In the genomic region with DNA sequence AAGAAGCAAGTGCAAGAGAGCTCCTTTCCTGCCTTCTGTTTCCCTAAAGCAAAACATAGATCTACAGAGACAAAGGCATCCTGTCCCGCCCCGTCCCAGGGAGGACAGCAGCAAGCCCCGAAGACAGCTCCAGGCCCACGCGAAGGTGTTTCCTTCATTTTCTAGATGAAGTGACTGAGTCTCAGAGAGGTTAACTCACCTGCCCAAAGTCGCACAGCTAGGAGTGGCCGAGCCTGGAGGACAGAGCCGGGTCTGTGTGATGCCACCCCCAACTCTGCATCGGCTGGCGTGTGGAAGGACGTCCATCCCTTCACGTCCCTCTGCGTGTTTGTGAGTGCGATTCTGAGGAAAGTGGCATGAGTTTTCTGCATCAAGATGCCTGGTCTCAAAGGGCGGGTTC, we compare ENCODE assay signal across 27 cellular contexts.
A peak's percentile ranks its signal among the peaks of the same experiment; 100 is the strongest.
DNase-seq lines count a peak whose midpoint lies in the region; ATAC-seq, FAIRE-seq and TF ChIP-seq lines count a peak whose summit lies in the region.
"Had no signal": no experiment of that assay in that cellular context is flagged by ENCODE, and none has a peak within 500 bp of the region (broad histone marks: within the 10 kb centered on the region; RNA-seq: fewer than 3 reads in every experiment).

No MANE protein-coding gene starts in this region.

- H3K36me3 Mint-ChIP-seq in activated CD4-positive, alpha-beta T cell treated with anti-CD3 and anti-CD28 coated beads for 36 hours (ENCODE audit: low read depth), result peaks cover 40% of the 10 kb centered on the region

- H3K9me3 ChIP-seq in kidney (ENCODE audit: control insufficient read depth in 1 of 2, low read length in 2 of 2), result peaks cover 0 to 7% of the 10 kb centered on the region in 2 donors
- H3K9me3 ChIP-seq: pancreas had no signal

- no peak overlapping the region for H3K4me3 ChIP-seq in kidney (ENCODE audit: low read length in 2 of 2)
- H3K4me3 ChIP-seq: HAP-1, pancreas, SJCRH30, transverse colon had no signal

- peak; percentile 32 for DNase-seq in activated CD4-positive, alpha-beta T cell treated with anti-CD3 and anti-CD28 coated beads for 48 hours
- no peak for DNase-seq in activated CD4-positive, alpha-beta T cell treated with anti-CD3 and anti-CD28 coated beads for 36 hours
- peak; percentile 28 for DNase-seq in stimulated activated CD4-positive, alpha-beta T cell treated with anti-CD3 and anti-CD28 coated beads, Interleukin-4, amount 100 ng/mL, for 1 hour
- no peak for DNase-seq in stimulated activated CD4-positive, alpha-beta T cell treated with anti-CD3 and anti-CD28 coated beads, Interleukin-1b, Interleukin-23, amount 100 ng/mL, for 48 hours
- peak; percentile 30 for DNase-seq in kidney
- no peak for DNase-seq in hypothalamus (lab: John Stamatoyannopoulos, UW)
- DNase-seq in GF-D8 (lab: John Stamatoyannopoulos, UW), result no peak
- DNase-seq: 8988T; activated CD4-positive, alpha-beta T cell treated with anti-CD3 and anti-CD28 coated beads, Interleukin-2, amount 50 U/mL, for 1 hour; activated T-cell treated with anti-CD3 and anti-CD28 coated beads for 4 hours; AML-193; CD8-positive, alpha-beta T cell; cerebellar nuclear complex; DMS 273 treated with DMSO at 0.1 percent for 48 hours; naive B cell; NCI-H1048; NCI-H187 treated with DMSO at 0.1 percent for 48 hours; NCI-H69; pancreas; stimulated activated CD8-positive, alpha-beta memory T cell treated with anti-CD3 and anti-CD28 coated beads, Interleukin-4, amount 100 ng/mL, for 48 hours; T-helper 1 cell; transverse colon had no signal

- H3K9me3 Mint-ChIP-seq in activated CD4-positive, alpha-beta T cell treated with anti-CD3 and anti-CD28 coated beads for 36 hours (ENCODE audit: low read depth), result peaks cover 17% of the 10 kb centered on the region

- no peaks in the 10 kb centered on the region for H3K27me3 Mint-ChIP-seq in activated CD4-positive, alpha-beta T cell treated with anti-CD3 and anti-CD28 coated beads for 36 hours
- H3K27me3 Mint-ChIP-seq: memory B cell, naive B cell had no signal

- H3K36me3 ChIP-seq in kidney (ENCODE audit: control insufficient read depth in 1 of 2, insufficient read depth in 2 of 2, low read length in 2 of 2), result no peaks in the 10 kb centered on the region
- H3K36me3 ChIP-seq: HAP-1, pancreas, transverse colon had no signal

- H3K4me1 Mint-ChIP-seq in activated CD4-positive, alpha-beta T cell treated with anti-CD3 and anti-CD28 coated beads for 36 hours, result peaks cover 4% of the 10 kb centered on the region

- H3K27ac ChIP-seq in kidney (ENCODE audit: low read depth in 2 of 2, low read length in 2 of 2), result no peak overlapping the region
- H3K27ac ChIP-seq: pancreas, SJCRH30, transverse colon had no signal

- ATAC-seq in activated CD4-positive, alpha-beta T cell treated with anti-CD3 and anti-CD28 coated beads for 36 hours, result no peak
- ATAC-seq in GM21447 (IDR thresholded peaks at IDR 0.05; ENCODE audit: unreplicated experiment), result no peak
- ATAC-seq: CD8-positive, alpha-beta T cell; pancreas had no signal

- H3K9ac ChIP-seq in kidney (ENCODE audit: low read length in 2 of 2), result no peak overlapping the region

- CTCF ChIA-PET in activated CD4-positive, alpha-beta T cell treated with anti-CD3 and anti-CD28 coated beads for 36 hours (lab: Charles Lee), result interaction anchor here (0.6 to 0.9 kb wide), 3 partner anchors 8 to 229 kb away, joined by 3 to 5 read pairs (median 3); no protein-coding TSS in a partner anchor

- H3K4me3 Mint-ChIP-seq in activated CD4-positive, alpha-beta T cell treated with anti-CD3 and anti-CD28 coated beads for 36 hours, result no peak overlapping the region
- H3K4me3 Mint-ChIP-seq: CD8-positive, alpha-beta T cell; memory B cell had no signal

- H3K27ac Mint-ChIP-seq in activated CD4-positive, alpha-beta T cell treated with anti-CD3 and anti-CD28 coated beads for 36 hours, result no peak overlapping the region
- H3K27ac Mint-ChIP-seq: CD8-positive, alpha-beta T cell; memory B cell; naive B cell had no signal

- intact Hi-C loops in activated CD4-positive, alpha-beta T cell treated with anti-CD3 and anti-CD28 coated beads for 36 hours (cut with DNase I, micrococcal nuclease), result no loop called here
- intact Hi-C loops in kidney (cut with DNase I), result no loop called here

- TF ChIP-seq CTCF in kidney (IDR thresholded peaks at IDR 0.05; ENCODE audit: borderline replicate concordance, extremely low read depth, insufficient read depth), result no peak

- POLR2A ChIA-PET in activated CD4-positive, alpha-beta T cell treated with anti-CD3 and anti-CD28 coated beads for 36 hours (lab: Charles Lee), result no interaction called here

- no peaks in the 10 kb centered on the region for H3K4me1 ChIP-seq in kidney (ENCODE audit: control insufficient read depth in 1 of 2, insufficient read depth in 1 of 2, low read depth in 1 of 2, low read length in 2 of 2)
- H3K4me1 ChIP-seq: HAP-1, pancreas, transverse colon had no signal

- no peak for FAIRE-seq in kidney (lab: Jason Lieb, UNC)
- FAIRE-seq: pancreas, RCC 7860 had no signal

Comparison
In these comparisons a context has a peak if more than half of its experiments do, and no peak if none do; other contexts are left out.
1. DNase-seq: peak in activated CD4-positive, alpha-beta T cell treated with anti-CD3 and anti-CD28 coated beads for 48 hours (single experiment), stimulated activated CD4-positive, alpha-beta T cell treated with anti-CD3 and anti-CD28 coated beads, Interleukin-4, amount 100 ng/mL, for 1 hour (single experiment) and kidney (single experiment); none in activated CD4-positive, alpha-beta T cell treated with anti-CD3 and anti-CD28 coated beads for 36 hours (single experiment), stimulated activated CD4-positive, alpha-beta T cell treated with anti-CD3 and anti-CD28 coated beads, Interleukin-1b, Interleukin-23, amount 100 ng/mL, for 48 hours (single experiment), hypothalamus (0 of 51) and GF-D8 (single experiment).